In the genomic region with DNA sequence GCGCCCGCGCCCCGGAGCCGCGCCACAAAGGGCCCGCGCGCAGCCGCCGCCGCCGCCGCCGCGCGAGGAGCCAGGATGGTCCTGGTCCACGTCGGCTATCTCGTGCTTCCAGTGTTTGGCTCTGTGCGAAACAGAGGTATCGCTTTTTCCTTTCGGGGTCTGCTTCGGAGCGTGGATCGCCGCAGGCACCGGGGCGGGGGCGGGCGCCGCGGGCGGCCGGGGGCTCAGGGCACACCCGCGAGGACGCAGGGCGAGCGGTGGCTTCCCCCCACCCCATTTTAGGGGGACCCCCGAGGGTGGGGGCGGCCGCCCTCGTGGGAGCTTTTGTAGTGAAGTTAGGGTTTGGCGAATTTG, we compare ENCODE assay signal across 8 cellular contexts.
DNase-seq lines count a peak whose midpoint lies in the region; ATAC-seq and TF ChIP-seq lines count a peak whose summit lies in the region.

No MANE protein-coding gene starts in this region.

- H3K27ac ChIP-seq in breast epithelium, result peak overlapping the region in 1 of 2 donors; percentile 79
- no peak overlapping the region for H3K27ac ChIP-seq in muscle layer of colon (ENCODE audit: low read depth, low read length)
- no peak overlapping the region for H3K27ac ChIP-seq in vagina

- TF ChIP-seq CTCF in breast epithelium (IDR thresholded peaks at IDR 0.05) (no peak), vagina (IDR thresholded peaks at IDR 0.05) (no peak)

- no peaks in the 10 kb centered on the region for H3K27me3 ChIP-seq in breast epithelium
- H3K27me3 ChIP-seq in muscle layer of colon (ENCODE audit: control insufficient read depth in 1 of 2, insufficient read depth in 2 of 2, low read length in 2 of 2), result peaks cover 0 to 11% of the 10 kb centered on the region in 2 donors
- H3K27me3 ChIP-seq in vagina, result no peaks in the 10 kb centered on the region

- ATAC-seq in Right ventricle myocardium superior (ENCODE audit: poor library complexity) (peak; percentile 21), HG03442 (IDR thresholded peaks at IDR 0.05; ENCODE audit: unreplicated experiment) (no peak)

- H3K36me3 ChIP-seq in breast epithelium (no peaks in the 10 kb centered on the region), muscle layer of colon (ENCODE audit: insufficient read depth, low read length) (no peaks in the 10 kb centered on the region), vagina (no peaks in the 10 kb centered on the region)

- intact Hi-C loops in Right ventricle myocardium superior (cut with DNase I), result loop anchor here (5.0 to 10.0 kb wide), 2 partner anchors 52 to 159 kb away; a partner anchor contains a TSS
- intact Hi-C loops in cardiac septum (cut with DNase I), result loop anchor here (10.0 kb wide), 2 partner anchors 51 to 151 kb away; no protein-coding TSS in a partner anchor
- intact Hi-C loops in breast epithelium (cut with DNase I; ENCODE audit: low total_unique reads), result no loop called here
- intact Hi-C loops in vagina (cut with DNase I), result no loop called here

- DNase-seq in Right ventricle myocardium superior, result no peak
- no peak for DNase-seq in cardiac septum (ENCODE audit: low spot score)
- DNase-seq in breast epithelium (ENCODE audit: low spot score in 2 of 2), result no peak
- no peak for DNase-seq in vagina (ENCODE audit: extremely low spot score in 2 of 2)
- no peak for DNase-seq in NCI-H146 (lab: John Stamatoyannopoulos, UW)
- DNase-seq in dermis blood vessel endothelial cell, result no peak

- TF ChIP-seq POLR2A in breast epithelium (IDR thresholded peaks at IDR 0.05), result no peak
- no peak for TF ChIP-seq POLR2A in vagina (IDR thresholded peaks at IDR 0.05)

- H3K9me3 ChIP-seq in breast epithelium, result no peaks in the 10 kb centered on the region
- H3K9me3 ChIP-seq in muscle layer of colon (ENCODE audit: low read length), result no peaks in the 10 kb centered on the region
- H3K9me3 ChIP-seq in vagina, result no peaks in the 10 kb centered on the region

- no peak overlapping the region for H3K9ac ChIP-seq in muscle layer of colon (ENCODE audit: low read length)

- no peaks in the 10 kb centered on the region for H3K4me1 ChIP-seq in breast epithelium
- H3K4me1 ChIP-seq in muscle layer of colon (ENCODE audit: insufficient read depth, low read length), result peaks cover 11% of the 10 kb centered on the region
- peaks cover 29% of the 10 kb centered on the region for H3K4me1 ChIP-seq in vagina

- H3K4me3 ChIP-seq in breast epithelium (peak overlapping the region; percentile 52 to 82 (median 68)), muscle layer of colon (ENCODE audit: low read depth in 1 of 2, low read length in 2 of 2) (peak overlapping the region; percentile 14 to 57), vagina (peak overlapping the region; percentile 50 to 52)

Comparison
In these comparisons a context has a peak if more than half of its experiments do, and no peak if none do; other contexts are left out.
1. intact Hi-C loops: an anchor here in Right ventricle myocardium superior (5.0 to 10.0 kb wide) and cardiac septum (10.0 kb wide); none called in breast epithelium and vagina.